ENCODE assay signal across 25 cellular contexts in genomic region chr5:171427318-171428167, GRCh38. TPM values are rescaled to one million over a fixed set of nuclear protein-coding genes. Genes with fewer than 3 reads are reported as not detected.
DNase-seq lines count a peak whose midpoint lies in the region; ATAC-seq, FAIRE-seq and TF ChIP-seq lines count a peak whose summit lies in the region.
"Had no signal": no experiment of that assay in that cellular context is flagged by ENCODE, and none has a peak within 500 bp of the region (broad histone marks: within the 10 kb centered on the region; RNA-seq: fewer than 3 reads in every experiment).

No MANE protein-coding gene starts in this region.

- H3K4me3 ChIP-seq in bronchial epithelial cell (ENCODE audit: low read depth, low read length): no peak overlapping the region
- H3K4me3 ChIP-seq: breast epithelium, dorsolateral prefrontal cortex, gastrocnemius medialis, right lobe of liver, tibial artery had no signal

- DNase-seq in activated CD4-positive, CD25-positive, alpha-beta regulatory T cell treated with anti-CD3 and anti-CD28 coated beads, Interleukin-2, amount 50 U/mL, for 72 hours: peak; percentile 4
- DNase-seq in activated CD4-positive, CD25-positive, alpha-beta regulatory T cell (lab: John Stamatoyannopoulos, UW): no peak
- no peak for DNase-seq in bronchial epithelial cell (ENCODE audit: low read depth)
- DNase-seq in kidney glomerular epithelial cell (lab: John Stamatoyannopoulos, UW): peak; percentile 20
- DNase-seq in type B pancreatic cell (ENCODE audit: extremely low spot score, unreplicated experiment): peak; percentile 49
- DNase-seq: 8988T; activated CD8-positive, alpha-beta T cell treated with anti-CD3 and anti-CD28 coated beads for 36 hours; activated T-cell treated with anti-CD3 and anti-CD28 coated beads, Interleukin-2, amount 50 U/mL, for 48 hours; gastrocnemius medialis; Karpas-422; NCI-H1092; NCI-H2107; NCI-H526 treated with DMSO at 0.1 percent for 48 hours; right lobe of liver; stimulated activated naive B cell treated with anti-CD40 and anti-IgM and Interleukin-4, amounts not matched to agents 10 μg/mL and 1 μg/mL and 100 μg/mL, for 72 hours had no signal

- no peak overlapping the region for H3K4me3 Mint-ChIP-seq in type B pancreatic cell
- H3K4me3 Mint-ChIP-seq: activated CD8-positive, alpha-beta T cell treated with anti-CD3 and anti-CD28 coated beads for 36 hours; activated naive CD8-positive, alpha-beta T cell; neural crest cell; stimulated activated naive B cell treated with anti-CD40 and anti-IgM and Interleukin-4, amounts not matched to agents 10 μg/mL and 1 μg/mL and 100 μg/mL, for 72 hours; T-helper 1 cell treated with Interleukin-12 subunit alpha and Interleukin-12 subunit beta and Interleukin-4 antibody, amounts not matched to agents 30 μg/mL and 1 μg/mL, for 36 hours; WTC11 had no signal

- H3K27me3 Mint-ChIP-seq in type B pancreatic cell: peaks cover 8% of the 10 kb centered on the region

- peaks cover 4% of the 10 kb centered on the region for H3K4me1 Mint-ChIP-seq in type B pancreatic cell (ENCODE audit: unreplicated experiment)
- H3K4me1 Mint-ChIP-seq: stimulated activated naive B cell treated with anti-CD40 and anti-IgM and Interleukin-4, amounts not matched to agents 10 μg/mL and 1 μg/mL and 100 μg/mL, for 72 hours had no signal

- peaks cover 2% of the 10 kb centered on the region for H3K27me3 ChIP-seq in bronchial epithelial cell (ENCODE audit: control insufficient read depth, insufficient read depth, low read length)
- H3K27me3 ChIP-seq: breast epithelium, dorsolateral prefrontal cortex, gastrocnemius medialis, right lobe of liver, tibial artery had no signal

- H3K9me3 Mint-ChIP-seq in type B pancreatic cell: no peaks in the 10 kb centered on the region
- H3K9me3 Mint-ChIP-seq: activated CD8-positive, alpha-beta T cell treated with anti-CD3 and anti-CD28 coated beads for 36 hours; neural crest cell; stimulated activated naive B cell treated with anti-CD40 and anti-IgM and Interleukin-4, amounts not matched to agents 10 μg/mL and 1 μg/mL and 100 μg/mL, for 72 hours; T-helper 1 cell treated with Interleukin-12 subunit alpha and Interleukin-12 subunit beta and Interleukin-4 antibody, amounts not matched to agents 30 μg/mL and 1 μg/mL, for 36 hours; WTC11 had no signal

- peak; percentile 47 for FAIRE-seq in bronchial epithelial cell (lab: Jason Lieb, UNC)

- H3K27ac Mint-ChIP-seq in type B pancreatic cell: no peak overlapping the region
- H3K27ac Mint-ChIP-seq: activated CD8-positive, alpha-beta T cell treated with anti-CD3 and anti-CD28 coated beads for 36 hours; activated naive CD8-positive, alpha-beta T cell; stimulated activated naive B cell treated with anti-CD40 and anti-IgM and Interleukin-4, amounts not matched to agents 10 μg/mL and 1 μg/mL and 100 μg/mL, for 72 hours; T-helper 1 cell treated with Interleukin-12 subunit alpha and Interleukin-12 subunit beta and Interleukin-4 antibody, amounts not matched to agents 30 μg/mL and 1 μg/mL, for 36 hours; WTC11 had no signal

- H3K36me3 Mint-ChIP-seq in type B pancreatic cell: no peaks in the 10 kb centered on the region
- H3K36me3 Mint-ChIP-seq: activated naive CD8-positive, alpha-beta T cell; stimulated activated naive B cell treated with anti-CD40 and anti-IgM and Interleukin-4, amounts not matched to agents 10 μg/mL and 1 μg/mL and 100 μg/mL, for 72 hours; WTC11 had no signal

- TF ChIP-seq CTCF in bronchial epithelial cell (IDR thresholded peaks at IDR 0.05; ENCODE audit: insufficient read depth, low read length, severe bottlenecking) (no peak), type B pancreatic cell (conservative IDR thresholded peaks at IDR 0.05) (no peak)

- ATAC-seq in GM18870 (IDR thresholded peaks at IDR 0.05; ENCODE audit: unreplicated experiment): no peak
- ATAC-seq in GM19351 (IDR thresholded peaks at IDR 0.05; ENCODE audit: unreplicated experiment): no peak
- ATAC-seq in HG03460 (IDR thresholded peaks at IDR 0.05; ENCODE audit: unreplicated experiment): no peak
- ATAC-seq: activated CD8-positive, alpha-beta T cell treated with anti-CD3 and anti-CD28 coated beads for 36 hours; gastrocnemius medialis; right lobe of liver; stimulated activated naive B cell treated with anti-CD40 and anti-IgM and Interleukin-4, amounts not matched to agents 10 μg/mL and 1 μg/mL and 100 μg/mL, for 72 hours; WTC11 had no signal

- H3K36me3 ChIP-seq in bronchial epithelial cell (ENCODE audit: control insufficient read depth, insufficient read depth, low read length): no peaks in the 10 kb centered on the region
- H3K36me3 ChIP-seq: breast epithelium, gastrocnemius medialis, right lobe of liver, tibial artery had no signal

RNA-seq across cellular contexts. Expression of gene FGF18, which starts 8.1 kb away (rescaled TPM):
- under 0.01 TPM in 1 of 2 replicates, not detected in the other for total RNA-seq in bronchial epithelial cell
- 1.7 and 3.2 TPM in 2 replicates for total RNA-seq in type B pancreatic cell (ENCODE audit: low replicate concordance)

RNA-seq across cellular contexts. Expression of gene NPM1, which starts 39.9 kb away (rescaled TPM):
- total RNA-seq in bronchial epithelial cell: 1,055 and 2,049 TPM in 2 replicates
- total RNA-seq in type B pancreatic cell (ENCODE audit: low replicate concordance): 1,253 and 1,650 TPM in 2 replicates

Comparison
In these comparisons a context has a peak if more than half of its experiments do, and no peak if none do; other contexts are left out.
1. DNase-seq: peak in activated CD4-positive, CD25-positive, alpha-beta regulatory T cell treated with anti-CD3 and anti-CD28 coated beads, Interleukin-2, amount 50 U/mL, for 72 hours (single experiment), kidney glomerular epithelial cell (single experiment) and type B pancreatic cell (single experiment); none in activated CD4-positive, CD25-positive, alpha-beta regulatory T cell (0 of 4) and bronchial epithelial cell (single experiment).